ENCODE assay signal across 26 cellular contexts in the genomic region with DNA sequence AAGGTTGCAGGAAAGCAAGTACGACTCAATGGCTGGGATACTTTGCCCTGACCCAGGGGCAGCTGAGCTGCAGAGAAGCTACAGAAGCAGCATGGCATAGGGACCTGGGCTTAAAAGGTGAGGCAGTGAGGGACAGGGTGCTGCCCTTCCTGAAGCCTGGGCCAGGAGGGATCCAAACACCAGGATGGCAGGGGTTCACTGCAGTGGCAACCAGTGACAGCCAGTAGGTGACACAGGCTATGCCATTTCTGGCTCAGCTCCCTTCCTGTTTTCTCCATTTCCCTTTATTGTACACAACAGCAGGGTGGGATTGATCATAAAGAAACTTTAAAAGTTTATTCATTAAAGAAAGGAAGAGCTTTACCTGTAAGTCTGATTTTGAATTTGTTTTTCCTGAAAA.
"Had no signal": no experiment of that assay in that cellular context is flagged by ENCODE, and none has a peak within 500 bp of the region (broad histone marks: within the 10 kb centered on the region; RNA-seq: fewer than 3 reads in every experiment).

No MANE protein-coding gene starts in this region.

- DNase-seq: activated CD4-positive, alpha-beta memory T cell treated with anti-CD3 and anti-CD28 coated beads, Interleukin-2, amount 10 ng/mL, durations not matched to agents 7 days and 5 days; activated naive CD4-positive, alpha-beta T cell treated with anti-CD3 and anti-CD28 coated beads for 36 hours; activated naive CD8-positive, alpha-beta T cell treated with anti-CD3 and anti-CD28 coated beads, Interleukin-2, amount 50 U/mL, for 24 hours; activated T-cell treated with anti-CD3 and anti-CD28 coated beads, Interleukin-2, amount 50 U/mL, for 1 hour; aorta; brain microvascular endothelial cell; effector CD4-positive, alpha-beta T cell; gastrocnemius medialis; heart left ventricle; kidney; left lung; mucosa of descending colon; ovary; spleen; stimulated activated CD4-positive, alpha-beta T cell treated with anti-CD3 and anti-CD28 coated beads, Interleukin-4, amount 100 ng/mL, for 4 hours; stimulated activated naive B cell treated with anti-CD40 and anti-IgM and Interleukin-4, amounts not matched to agents 10 μg/mL and 1 μg/mL and 100 μg/mL, for 72 hours; tibial artery; uterus had no signal

- H3K27ac ChIP-seq: brain microvascular endothelial cell, coronary artery, heart left ventricle, left lung, neural progenitor cell, ovary, spleen, tibial artery, uterus had no signal

- H2AFZ ChIP-seq: neural progenitor cell had no signal

- H3K9me3 ChIP-seq: gastrocnemius medialis, heart left ventricle, left lung, mucosa of descending colon, ovary, spleen, tibial artery, uterus had no signal

- ATAC-seq: activated naive CD8-positive, alpha-beta T cell treated with anti-CD3 and anti-CD28 coated beads, Interleukin-2, amount 50 U/mL, for 24 hours; activated T-helper 17 cell treated with anti-CD3 and anti-CD28 coated beads, Interleukin-2, amount 50 U/mL, for 72 hours; esophagus mucosa; gastrocnemius medialis; left lung; mucosa of descending colon had no signal

- H3K27me3 ChIP-seq: brain microvascular endothelial cell, gastrocnemius medialis, heart left ventricle, left lung, neural progenitor cell, ovary, spleen, tibial artery, uterus had no signal

- H3K4me1 ChIP-seq: uterus had no signal

- H3K36me3 Mint-ChIP-seq: memory B cell had no signal

- H3K27ac Mint-ChIP-seq: activated CD4-positive, alpha-beta memory T cell treated with anti-CD3 and anti-CD28 coated beads, Interleukin-2, amount 10 ng/mL, durations not matched to agents 7 days and 5 days; activated naive CD4-positive, alpha-beta T cell treated with anti-CD3 and anti-CD28 coated beads for 36 hours; activated naive CD8-positive, alpha-beta T cell treated with anti-CD3 and anti-CD28 coated beads, Interleukin-2, amount 50 U/mL, for 24 hours; activated T-helper 17 cell treated with anti-CD3 and anti-CD28 coated beads, Interleukin-2, amount 50 U/mL, for 72 hours; memory B cell; neural progenitor cell; T-helper 2 cell treated with Interferon-gamma antibody and Interleukin-4, amounts not matched to agents 5 μg/mL and 100 μg/mL, for 36 hours had no signal

- H3K27me3 Mint-ChIP-seq: activated naive CD8-positive, alpha-beta T cell treated with anti-CD3 and anti-CD28 coated beads, Interleukin-2, amount 50 U/mL, for 24 hours; activated T-helper 17 cell treated with anti-CD3 and anti-CD28 coated beads, Interleukin-2, amount 50 U/mL, for 72 hours; naive B cell; stimulated activated naive B cell treated with anti-CD40 and anti-IgM and Interleukin-4, amounts not matched to agents 10 μg/mL and 1 μg/mL and 100 μg/mL, for 72 hours had no signal

- H3K4me3 ChIP-seq: coronary artery, gastrocnemius medialis, heart left ventricle, left lung, mucosa of descending colon, neural progenitor cell, ovary, tibial artery, uterus had no signal

- H3K4me3 Mint-ChIP-seq: activated CD4-positive, alpha-beta memory T cell treated with anti-CD3 and anti-CD28 coated beads, Interleukin-2, amount 10 ng/mL, durations not matched to agents 7 days and 5 days; activated naive CD4-positive, alpha-beta T cell treated with anti-CD3 and anti-CD28 coated beads for 36 hours; activated naive CD8-positive, alpha-beta T cell treated with anti-CD3 and anti-CD28 coated beads, Interleukin-2, amount 50 U/mL, for 24 hours; activated T-helper 17 cell treated with anti-CD3 and anti-CD28 coated beads, Interleukin-2, amount 50 U/mL, for 72 hours; neural progenitor cell; T-helper 2 cell treated with Interferon-gamma antibody and Interleukin-4, amounts not matched to agents 5 μg/mL and 100 μg/mL, for 36 hours had no signal

- H3K9ac ChIP-seq: neural progenitor cell had no signal

- H3K36me3 ChIP-seq: brain microvascular endothelial cell, left lung, neural progenitor cell, ovary, uterus had no signal

- FAIRE-seq: kidney, TTC549 had no signal

- H3K4me2 ChIP-seq: neural progenitor cell had no signal

- H3K4me1 Mint-ChIP-seq: activated CD4-positive, alpha-beta memory T cell treated with anti-CD3 and anti-CD28 coated beads, Interleukin-2, amount 10 ng/mL, durations not matched to agents 7 days and 5 days; activated naive CD8-positive, alpha-beta T cell treated with anti-CD3 and anti-CD28 coated beads, Interleukin-2, amount 50 U/mL, for 24 hours; activated T-helper 17 cell treated with anti-CD3 and anti-CD28 coated beads, Interleukin-2, amount 50 U/mL, for 72 hours had no signal
